In genomic region chr3:101567528-101568317, GRCh38 we compare ENCODE assay signal across 11 cellular contexts. TPM values are rescaled to one million over a fixed set of nuclear protein-coding genes. Genes with fewer than 3 reads are reported as not detected.
DNase-seq lines count a peak whose midpoint lies in the region; ATAC-seq lines count a peak whose summit lies in the region.
"Had no signal": no experiment of that assay in that cellular context is flagged by ENCODE, and none has a peak within 500 bp of the region (broad histone marks: within the 10 kb centered on the region; RNA-seq: fewer than 3 reads in every experiment).

No MANE protein-coding gene starts in this region.

- DNase-seq in EH (ENCODE audit: low read depth) (peak; percentile 84), MV-4-11 (lab: John Stamatoyannopoulos, UW) (peak; percentile 9), right cardiac atrium (no peak), NCI-H446 treated with DMSO at 0.1 percent for 48 hours (lab: John Stamatoyannopoulos, UW) (no peak), Right ventricle myocardium superior (no peak), C1 segment of cervical spinal cord (lab: John Stamatoyannopoulos, UW) (no peak)
- DNase-seq in stimulated activated CD4-positive, alpha-beta T cell treated with anti-CD3 and anti-CD28 coated beads, Interleukin-1b, Interleukin-23, amount 100 ng/mL, for 4 hours (ENCODE audit: low read depth in 2 of 2): peak; percentile 12 to 31
- DNase-seq: NCI-H1417, NCI-H748 treated with DMSO at 0.1 percent for 48 hours had no signal

- H3K27me3 Mint-ChIP-seq in activated naive CD8-positive, alpha-beta T cell: no peaks in the 10 kb centered on the region

- H3K27me3 ChIP-seq in right cardiac atrium (ENCODE audit: control insufficient read depth, insufficient read depth): no peaks in the 10 kb centered on the region

- H3K9me3 Mint-ChIP-seq in activated naive CD8-positive, alpha-beta T cell (ENCODE audit: low read depth): no peaks in the 10 kb centered on the region

- 94% methylated on average over 6 of the region's 6 CpGs for WGBS in right cardiac atrium

- H3K4me3 Mint-ChIP-seq in activated naive CD8-positive, alpha-beta T cell: peak overlapping the region; percentile 4

- peaks cover 81% of the 10 kb centered on the region for H3K4me1 Mint-ChIP-seq in activated naive CD8-positive, alpha-beta T cell (ENCODE audit: low read depth)

- H3K4me3 ChIP-seq in right cardiac atrium (ENCODE audit: low read length): no peak overlapping the region

- no peak overlapping the region for H3K27ac ChIP-seq in right cardiac atrium (ENCODE audit: low read length)

- H3K36me3 Mint-ChIP-seq in activated naive CD8-positive, alpha-beta T cell: peaks cover 24% of the 10 kb centered on the region

- H3K9me3 ChIP-seq in right cardiac atrium (ENCODE audit: control insufficient read depth, low read length): no peaks in the 10 kb centered on the region

- H3K4me1 ChIP-seq in right cardiac atrium (ENCODE audit: control insufficient read depth, insufficient read depth, low read length): no peaks in the 10 kb centered on the region

- no peak for ATAC-seq in right cardiac atrium
- no peak for ATAC-seq in Right ventricle myocardium superior (ENCODE audit: poor library complexity)
- ATAC-seq: sciatic nerve had no signal

- intact Hi-C loops in right cardiac atrium (cut with DNase I): no loop called here
- intact Hi-C loops in Right ventricle myocardium superior (cut with DNase I): no loop called here

- peak overlapping the region; percentile 52 for H3K27ac Mint-ChIP-seq in activated naive CD8-positive, alpha-beta T cell

RNA-seq across cellular contexts. Expression of gene TRMT10C, which starts 6.1 kb away (rescaled TPM):
- total RNA-seq in right cardiac atrium (10 to 100 TPM; 18.8 to 22.6 (median 19.8) TPM), Right ventricle myocardium superior (25.6 TPM)
- 26.0 TPM for polyA plus RNA-seq in right cardiac atrium

RNA-seq across cellular contexts. Expression of gene PCNP, which starts 6.3 kb away (rescaled TPM):
- total RNA-seq in right cardiac atrium (100 to 1,000 TPM; 126 to 152 (median 148) TPM), Right ventricle myocardium superior (121 TPM)
- polyA plus RNA-seq in right cardiac atrium: 81.4 TPM

RNA-seq across cellular contexts. Expression of gene SENP7, which starts 54.7 kb away (rescaled TPM):
- total RNA-seq in right cardiac atrium (10 to 100 TPM; 10.8 to 12.1 (median 11.6) TPM), Right ventricle myocardium superior (8.4 TPM)
- 6.0 TPM for polyA plus RNA-seq in right cardiac atrium

Comparison
In these comparisons a context has a peak if more than half of its experiments do, and no peak if none do; other contexts are left out.
1. DNase-seq: peak in EH (single experiment), MV-4-11 (single experiment) and stimulated activated CD4-positive, alpha-beta T cell treated with anti-CD3 and anti-CD28 coated beads, Interleukin-1b, Interleukin-23, amount 100 ng/mL, for 4 hours (2 of 2); none in right cardiac atrium (0 of 3), NCI-H446 treated with DMSO at 0.1 percent for 48 hours (single experiment), Right ventricle myocardium superior (single experiment) and C1 segment of cervical spinal cord (0 of 14).